Comparison of ENCODE assay signal across 8 cellular contexts in genomic region chr11:13487661-13488030, GRCh38. TPM values are rescaled to one million over a fixed set of nuclear protein-coding genes. Genes with fewer than 3 reads are reported as not detected.
DNase-seq lines count a peak whose midpoint lies in the region; ATAC-seq and TF ChIP-seq lines count a peak whose summit lies in the region.

No MANE protein-coding gene starts in this region.

- no peak for DNase-seq in AG04450 (ENCODE audit: low read depth, low spot score)
- DNase-seq in HPDE6-E6E7 (ENCODE audit: extremely low spot score), result peak; percentile 16
- peak in 1 of 2 donors; percentile 19 for DNase-seq in activated T-cell treated with anti-CD3 and anti-CD28 coated beads, Interleukin-2, amount 50 U/mL, for 72 hours
- no peak for DNase-seq in HK-2 (ENCODE audit: unreplicated experiment)
- no peak for DNase-seq in vagina (ENCODE audit: extremely low spot score in 2 of 2)
- DNase-seq in NCI-H1694 treated with DMSO at 0.1 percent for 48 hours (lab: John Stamatoyannopoulos, UW), result no peak

- peaks cover 2% of the 10 kb centered on the region in 2 donors for H3K9me3 Mint-ChIP-seq in activated T-cell treated with anti-CD3 and anti-CD28 coated beads, Interleukin-2, amount 50 U/mL, for 72 hours

- H3K36me3 ChIP-seq in liver (ENCODE audit: control insufficient read depth in 4 of 4, insufficient read depth in 3 of 4, low read depth in 1 of 4, low read length in 3 of 4), result no peaks in the 10 kb centered on the region
- H3K36me3 ChIP-seq in vagina, result no peaks in the 10 kb centered on the region

- POLR2A ChIA-PET in AG04450 (lab: Yijun Ruan, JAX), result no interaction called here

- peaks cover 2% of the 10 kb centered on the region for H3K27me3 ChIP-seq in AG04450 (ENCODE audit: control insufficient read depth, insufficient read depth, low read length)
- no peaks in the 10 kb centered on the region for H3K27me3 ChIP-seq in liver (ENCODE audit: control insufficient read depth in 4 of 4, insufficient read depth in 4 of 4, low read length in 3 of 4)
- no peaks in the 10 kb centered on the region for H3K27me3 ChIP-seq in vagina

- peak; percentile 71 to 76 for ATAC-seq in activated T-cell treated with anti-CD3 and anti-CD28 coated beads, Interleukin-2, amount 50 U/mL, for 72 hours (replicated peaks in 1 of 2)

- peak overlapping the region; percentile 2 for H3K27ac Mint-ChIP-seq in activated T-cell treated with anti-CD3 and anti-CD28 coated beads, Interleukin-2, amount 50 U/mL, for 72 hours

- no peak overlapping the region for H3K9ac ChIP-seq in liver (ENCODE audit: low read depth in 1 of 2, low read length in 2 of 2)

- H3K9me3 ChIP-seq in AG04450 (ENCODE audit: control insufficient read depth, insufficient read depth, low read length), result peaks cover 4% of the 10 kb centered on the region; the same call in 1 of the 2 replicates
- no peaks in the 10 kb centered on the region for H3K9me3 ChIP-seq in liver (ENCODE audit: control insufficient read depth in 4 of 4, low read length in 3 of 4)
- no peaks in the 10 kb centered on the region for H3K9me3 ChIP-seq in vagina

- H3K4me3 ChIP-seq in AG04450 (ENCODE audit: low read depth, low read length) (no peak overlapping the region), GM12875 (ENCODE audit: low read depth, low read length) (no peak overlapping the region), liver (ENCODE audit: low read depth in 1 of 3, low read length in 3 of 3) (peak overlapping the region in 1 of 3 donors; percentile 44), vagina (no peak overlapping the region)

- H3K36me3 Mint-ChIP-seq in activated T-cell treated with anti-CD3 and anti-CD28 coated beads, Interleukin-2, amount 50 U/mL, for 72 hours (ENCODE audit: insufficient read depth in 2 of 2), result no peaks in the 10 kb centered on the region

- H3K4me3 Mint-ChIP-seq in activated T-cell treated with anti-CD3 and anti-CD28 coated beads, Interleukin-2, amount 50 U/mL, for 72 hours, result peak overlapping the region; percentile 44 to 74

- WGBS in liver, result 35% methylated on average over 5 of the region's 5 CpGs

- intact Hi-C loops in vagina (cut with DNase I), result no loop called here

- peaks cover 11% of the 10 kb centered on the region for H3K27me3 Mint-ChIP-seq in activated T-cell treated with anti-CD3 and anti-CD28 coated beads, Interleukin-2, amount 50 U/mL, for 72 hours (ENCODE audit: low read depth)

- CTCF ChIA-PET in AG04450 (lab: Charles Lee), result interaction anchor here (0.6 to 1.1 kb wide), 6 partner anchors 10 to 809 kb away, joined by 3 to 6 read pairs (median 4); partner anchors contain the start of gene BTBD10

- TF ChIP-seq CTCF in AG04450 (IDR thresholded peaks at IDR 0.05; ENCODE audit: low read depth, low read length) (peak; percentile 34; the same call in 1 of the 2 replicates), GM12875 (IDR thresholded peaks at IDR 0.05; ENCODE audit: borderline replicate concordance, insufficient read depth, low read depth, low read length) (peak; percentile 39; the same call in 1 of the 2 replicates), liver (IDR thresholded peaks at IDR 0.05; ENCODE audit: low read depth, low read length, missing input control) (peak; percentile 49), vagina (IDR thresholded peaks at IDR 0.05) (no peak)

- H3K4me1 Mint-ChIP-seq in activated T-cell treated with anti-CD3 and anti-CD28 coated beads, Interleukin-2, amount 50 U/mL, for 72 hours (ENCODE audit: low read depth), result no peaks in the 10 kb centered on the region

- no peak overlapping the region for H3K27ac ChIP-seq in AG04450 (ENCODE audit: low read depth, low read length)
- H3K27ac ChIP-seq in liver (ENCODE audit: low read depth in 1 of 2, low read length in 2 of 2), result no peak overlapping the region
- no peak overlapping the region for H3K27ac ChIP-seq in vagina

- peak in 1 of 2 donors; percentile 50 for TF ChIP-seq RAD21 in liver (IDR thresholded peaks at IDR 0.05)

- H3K4me1 ChIP-seq in liver (ENCODE audit: control insufficient read depth in 4 of 4, insufficient read depth in 4 of 4, low read length in 3 of 4) (no peaks in the 10 kb centered on the region), vagina (no peaks in the 10 kb centered on the region)

- no peak for TF ChIP-seq POLR2A in vagina (IDR thresholded peaks at IDR 0.05)

TF ChIP-seq in liver, 16 proteins besides CTCF, POLR2A, EP300 and RAD21:
- peak; percentile 47 for TF ChIP-seq YY1 (IDR thresholded peaks at IDR 0.05)
- TF ChIP-seq ATF3 (IDR thresholded peaks at IDR 0.05), result no peak
- no peak for TF ChIP-seq HNF4A (conservative IDR thresholded peaks at IDR 0.05)

RNA-seq across cellular contexts. Expression of gene PTH, which starts 8.2 kb away (rescaled TPM):
- polyA plus RNA-seq in AG04450 (2011; rRNA removed) (not detected in 2 replicates), liver (not detected)
- polyA minus RNA-seq in AG04450 (2011; rRNA and poly(A)+ RNA removed), result not detected in 2 replicates
- total RNA-seq in activated T-cell treated with anti-CD3 and anti-CD28 coated beads, Interleukin-2, amount 50 U/mL, for 72 hours, result not detected
- total RNA-seq in liver (not detected), vagina (not detected)

RNA-seq across cellular contexts. Expression of gene BTBD10, which starts 24.6 kb away (rescaled TPM):
- polyA plus RNA-seq in AG04450 (2011; rRNA removed), result 50.2 and 60.8 TPM in 2 replicates
- polyA minus RNA-seq in AG04450 (2011; rRNA and poly(A)+ RNA removed), result 58.3 and 85.4 TPM in 2 replicates
- total RNA-seq in activated T-cell treated with anti-CD3 and anti-CD28 coated beads, Interleukin-2, amount 50 U/mL, for 72 hours, result 10 to 100 TPM; 19.8 to 21.5 TPM
- total RNA-seq in liver, result 10 to 100 TPM; 12.6 to 12.7 TPM
- polyA plus RNA-seq in liver, result 1 to 10 TPM; 3.7 to 5.0 TPM
- 29.2 TPM for total RNA-seq in vagina

Comparison
In these comparisons a context has a peak if more than half of its experiments do, and no peak if none do; other contexts are left out.
1. CTCF ChIP-seq: peak in AG04450 (single experiment), GM12875 (single experiment) and liver (single experiment); none in vagina (0 of 3).